ENCODE assay signal across 14 cellular contexts in the genomic region with DNA sequence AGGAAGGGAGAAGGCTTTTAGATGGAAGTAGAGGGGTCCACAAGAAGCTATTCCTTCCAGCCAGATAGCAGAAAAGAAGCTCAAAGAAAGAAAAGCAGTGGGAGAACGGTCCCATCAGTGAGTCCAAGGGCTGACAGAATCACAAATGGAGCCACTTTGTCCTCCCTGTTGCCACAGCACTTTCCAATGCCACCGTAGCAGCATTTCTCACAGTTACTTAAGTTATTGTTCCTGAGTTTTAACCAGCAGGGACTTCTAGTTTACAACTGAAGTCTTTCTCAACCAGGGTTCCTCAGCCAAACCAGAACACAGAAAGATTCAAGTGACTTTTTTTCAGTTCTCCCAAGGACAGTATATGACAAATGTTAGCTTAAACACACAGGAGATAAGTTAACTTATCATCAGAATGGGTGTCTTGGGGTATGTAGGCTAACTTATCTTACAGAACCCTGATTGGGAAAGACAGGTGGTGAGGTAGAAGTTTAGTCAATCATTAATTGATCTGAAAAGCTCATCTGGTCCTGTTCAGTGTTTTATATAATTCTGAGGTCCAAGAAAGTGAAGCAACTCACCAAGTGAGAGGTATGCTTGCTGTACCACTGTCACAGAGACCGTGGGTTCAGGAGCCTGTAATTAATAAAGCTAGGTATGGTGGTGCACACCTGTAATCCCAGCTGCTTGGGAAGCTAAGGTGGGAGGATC. TPM values are rescaled to one million over a fixed set of nuclear protein-coding genes. Genes with fewer than 3 reads are reported as not detected.
A peak's percentile ranks its signal among the peaks of the same experiment; 100 is the strongest.
DNase-seq lines count a peak whose midpoint lies in the region; ATAC-seq and TF ChIP-seq lines count a peak whose summit lies in the region.
"Had no signal": no experiment of that assay in that cellular context is flagged by ENCODE, and none has a peak within 500 bp of the region (broad histone marks: within the 10 kb centered on the region; RNA-seq: fewer than 3 reads in every experiment).

No MANE protein-coding gene starts in this region.

- no peak for TF ChIP-seq CTCF in CD8-positive, alpha-beta T cell (IDR thresholded peaks at IDR 0.05)
- no peak for TF ChIP-seq CTCF in osteoblast (IDR thresholded peaks at IDR 0.05; ENCODE audit: extremely low read depth, low read depth, low read length)
- no peak for TF ChIP-seq CTCF in WERI-Rb-1 (IDR thresholded peaks at IDR 0.05; ENCODE audit: low read depth, low read length)

- H3K36me3 ChIP-seq in CD8-positive, alpha-beta T cell (ENCODE audit: insufficient read depth, low read length): peaks cover 21% of the 10 kb centered on the region
- H3K36me3 ChIP-seq in osteoblast (ENCODE audit: insufficient read depth, low read length) (peaks cover 40% of the 10 kb centered on the region), WERI-Rb-1 (peaks cover 89% of the 10 kb centered on the region)

- no peak overlapping the region for H3K4me3 ChIP-seq in CD8-positive, alpha-beta T cell (ENCODE audit: low read depth, low read length)
- H3K4me3 ChIP-seq in osteoblast (ENCODE audit: insufficient read depth, low read length): no peak overlapping the region
- H3K4me3 ChIP-seq in WERI-Rb-1 (ENCODE audit: low read depth, low read length): no peak overlapping the region
- H3K4me3 ChIP-seq: BLaER1 treated with 17β-estradiol and CSF1 and Interleukin-3, amounts not matched to agents 10 nM and 100 nM; GM23248 had no signal

- H3K27me3 ChIP-seq in CD8-positive, alpha-beta T cell (ENCODE audit: insufficient read depth, low read length): no peaks in the 10 kb centered on the region
- H3K27me3 ChIP-seq in osteoblast (ENCODE audit: insufficient read depth, low read length) (no peaks in the 10 kb centered on the region), WERI-Rb-1 (ENCODE audit: insufficient read depth, low read depth, severe bottlenecking) (no peaks in the 10 kb centered on the region)
- H3K27me3 ChIP-seq: BLaER1 treated with 17β-estradiol and CSF1 and Interleukin-3, amounts not matched to agents 10 nM and 100 nM had no signal

- H3K4me3 Mint-ChIP-seq in activated T-cell treated with anti-CD3 and anti-CD28 coated beads, Interleukin-2, amount 50 U/mL, for 72 hours: no peak overlapping the region
- H3K4me3 Mint-ChIP-seq in CD8-positive, alpha-beta T cell: no peak overlapping the region
- H3K4me3 Mint-ChIP-seq in T-cell: no peak overlapping the region

- peak overlapping the region; percentile 77 for H3K27ac Mint-ChIP-seq in activated T-cell treated with anti-CD3 and anti-CD28 coated beads, Interleukin-2, amount 50 U/mL, for 72 hours
- peak overlapping the region; percentile 13 for H3K27ac Mint-ChIP-seq in CD8-positive, alpha-beta T cell
- peak overlapping the region; percentile 36 to 75 for H3K27ac Mint-ChIP-seq in T-cell

- intact Hi-C loops in CD8-positive, alpha-beta T cell (cut with DNase I, micrococcal nuclease): no loop called here

- H3K36me3 Mint-ChIP-seq in activated T-cell treated with anti-CD3 and anti-CD28 coated beads, Interleukin-2, amount 50 U/mL, for 72 hours (ENCODE audit: insufficient read depth in 2 of 2): peaks cover 4 to 10% of the 10 kb centered on the region in 2 donors
- H3K36me3 Mint-ChIP-seq in CD8-positive, alpha-beta T cell: peaks cover 41% of the 10 kb centered on the region
- H3K36me3 Mint-ChIP-seq in T-cell: peaks cover 12% of the 10 kb centered on the region

- peaks cover 17% of the 10 kb centered on the region for H4K20me1 ChIP-seq in osteoblast (ENCODE audit: insufficient read depth, low read length)

- H3K9me3 ChIP-seq in CD8-positive, alpha-beta T cell (ENCODE audit: low read length): no peaks in the 10 kb centered on the region
- H3K9me3 ChIP-seq in osteoblast (ENCODE audit: low read depth, low read length) (no peaks in the 10 kb centered on the region), WERI-Rb-1 (ENCODE audit: severe bottlenecking) (no peaks in the 10 kb centered on the region)
- H3K9me3 ChIP-seq: BLaER1 treated with 17β-estradiol and CSF1 and Interleukin-3, amounts not matched to agents 10 nM and 100 nM had no signal

- peaks cover 36% of the 10 kb centered on the region for H3K79me2 ChIP-seq in osteoblast (ENCODE audit: insufficient read depth, low read length)

- peaks cover 9% of the 10 kb centered on the region for H3K4me1 Mint-ChIP-seq in activated T-cell treated with anti-CD3 and anti-CD28 coated beads, Interleukin-2, amount 50 U/mL, for 72 hours (ENCODE audit: low read depth)
- H3K4me1 Mint-ChIP-seq in CD8-positive, alpha-beta T cell (ENCODE audit: low read depth): peaks cover 10% of the 10 kb centered on the region
- H3K4me1 Mint-ChIP-seq in T-cell: peaks cover 5 to 15% (median 14%) of the 10 kb centered on the region in 3 donors

- ATAC-seq in activated T-cell treated with anti-CD3 and anti-CD28 coated beads, Interleukin-2, amount 50 U/mL, for 72 hours (replicated peaks in 1 of 2): no peak
- ATAC-seq in CD8-positive, alpha-beta T cell: no peak
- no peak for ATAC-seq in T-cell (replicated peaks in 1 of 4)

- CTCF ChIA-PET in CD8-positive, alpha-beta T cell (lab: Charles Lee): interaction anchor here (0.6 to 5.5 kb wide), 6 partner anchors 10 to 261 kb away, joined by 3 to 30 read pairs (median 4); no protein-coding TSS in a partner anchor
- CTCF ChIA-PET in T-cell (lab: Charles Lee): interaction anchor here (0.5 to 1.8 kb wide), 5 partner anchors 8 to 140 kb away, joined by 3 to 7 read pairs (median 5); partner anchors contain the start of gene DYNLL1 (in 1 of the 2)

- no peaks in the 10 kb centered on the region for H3K27me3 Mint-ChIP-seq in activated T-cell treated with anti-CD3 and anti-CD28 coated beads, Interleukin-2, amount 50 U/mL, for 72 hours (ENCODE audit: low read depth)
- H3K27me3 Mint-ChIP-seq in CD8-positive, alpha-beta T cell (ENCODE audit: low read depth): no peaks in the 10 kb centered on the region
- no peaks in the 10 kb centered on the region for H3K27me3 Mint-ChIP-seq in T-cell

- no peak overlapping the region for H3K27ac ChIP-seq in CD8-positive, alpha-beta T cell (ENCODE audit: low read depth, low read length)
- H3K27ac ChIP-seq in osteoblast (ENCODE audit: low read depth, low read length): no peak overlapping the region
- H3K27ac ChIP-seq in WERI-Rb-1: no peak overlapping the region; the same call in 1 of the 2 replicates
- H3K27ac ChIP-seq: BLaER1 treated with 17β-estradiol and CSF1 and Interleukin-3, amounts not matched to agents 10 nM and 100 nM; GM23248; HL-60 had no signal

- peaks cover under 1% of the 10 kb centered on the region for H3K4me1 ChIP-seq in CD8-positive, alpha-beta T cell (ENCODE audit: insufficient read depth, low read length)
- H3K4me1 ChIP-seq in osteoblast (ENCODE audit: insufficient read depth, low read length): no peaks in the 10 kb centered on the region

- no peak overlapping the region for H2AFZ ChIP-seq in osteoblast (ENCODE audit: low read length)
- H2AFZ ChIP-seq: GM23248 had no signal

- POLR2A ChIA-PET in CD8-positive, alpha-beta T cell (lab: Charles Lee): interaction anchor here (0.8 to 1.8 kb wide), 2 partner anchors 43 to 130 kb away, joined by 3 to 6 read pairs; partner anchors contain the start of gene DYNLL1
- POLR2A ChIA-PET in T-cell (lab: Charles Lee): interaction anchor here (0.6 to 0.7 kb wide), 3 partner anchors 44 to 190 kb away, joined by 3 read pairs; no protein-coding TSS in a partner anchor

- DNase-seq in activated T-cell treated with anti-CD3 and anti-CD28 coated beads, Interleukin-2, amount 50 U/mL, for 72 hours: no peak
- DNase-seq in activated T-cell treated with anti-CD3 and anti-CD28 coated beads for 4 hours: no peak
- no peak for DNase-seq in CD8-positive, alpha-beta T cell
- no peak for DNase-seq in T-cell
- peak; percentile 73 for DNase-seq in osteoblast (ENCODE audit: insufficient read length, low spot score, missing footprints)
- no peak for DNase-seq in WERI-Rb-1
- no peak for DNase-seq in stimulated activated naive CD4-positive, alpha-beta T cell (lab: John Stamatoyannopoulos, UW)
- no peak for DNase-seq in NCI-H146 treated with DMSO at 0.1 percent for 48 hours (lab: John Stamatoyannopoulos, UW; ENCODE audit: unreplicated experiment)
- DNase-seq: DMS 273 treated with DMSO at 0.1 percent for 48 hours, GF-D8, NCI-H187 treated with DMSO at 0.1 percent for 48 hours had no signal

- no peak overlapping the region for H3K4me2 ChIP-seq in osteoblast (ENCODE audit: insufficient read depth, low read length)
- H3K4me2 ChIP-seq: BLaER1 treated with 17β-estradiol and CSF1 and Interleukin-3, amounts not matched to agents 10 nM and 100 nM had no signal

- no peaks in the 10 kb centered on the region for H3K9me3 Mint-ChIP-seq in activated T-cell treated with anti-CD3 and anti-CD28 coated beads, Interleukin-2, amount 50 U/mL, for 72 hours
- H3K9me3 Mint-ChIP-seq in CD8-positive, alpha-beta T cell: no peaks in the 10 kb centered on the region
- no peaks in the 10 kb centered on the region for H3K9me3 Mint-ChIP-seq in T-cell

RNA-seq across cellular contexts. Expression of gene GATC, which starts 7.0 kb away (rescaled TPM):
- 10 to 100 TPM; 29.4 to 37.9 TPM for total RNA-seq in activated T-cell treated with anti-CD3 and anti-CD28 coated beads, Interleukin-2, amount 50 U/mL, for 72 hours
- 10 to 100 TPM; 16.6 to 17.3 TPM for total RNA-seq in CD8-positive, alpha-beta T cell
- total RNA-seq in T-cell: 10 to 100 TPM; 15.9 to 47.2 (median 30.3) TPM
- total RNA-seq in osteoblast: 14.5 and 20.0 TPM in 2 replicates

RNA-seq across cellular contexts. Expression of gene TRIAP1, which starts 7.0 kb away (rescaled TPM):
- 10 to 100 TPM; 44.5 to 68.0 TPM for total RNA-seq in activated T-cell treated with anti-CD3 and anti-CD28 coated beads, Interleukin-2, amount 50 U/mL, for 72 hours
- 10 to 100 TPM; 35.8 to 36.0 TPM for total RNA-seq in CD8-positive, alpha-beta T cell
- total RNA-seq in T-cell (10 to 100 TPM; 15.9 to 24.0 (median 21.5) TPM), osteoblast (19.2 and 19.9 TPM in 2 replicates)

RNA-seq across cellular contexts. Expression of gene COX6A1, which starts 15.3 kb away (rescaled TPM):
- 100 to 1,000 TPM; 282 to 295 TPM for total RNA-seq in activated T-cell treated with anti-CD3 and anti-CD28 coated beads, Interleukin-2, amount 50 U/mL, for 72 hours
- 100 to 1,000 TPM; 118 to 124 TPM for total RNA-seq in CD8-positive, alpha-beta T cell
- total RNA-seq in T-cell: 100 to 1,000 TPM; 128 to 171 (median 163) TPM
- total RNA-seq in osteoblast: 224 and 256 TPM in 2 replicates

RNA-seq across cellular contexts. Expression of gene SRSF9, which starts 16.3 kb away (rescaled TPM):
- total RNA-seq in activated T-cell treated with anti-CD3 and anti-CD28 coated beads, Interleukin-2, amount 50 U/mL, for 72 hours: 100 to 1,000 TPM; 158 to 165 TPM
- total RNA-seq in CD8-positive, alpha-beta T cell: 100 to 1,000 TPM; 137 to 139 TPM
- total RNA-seq in T-cell: 100 to 1,000 TPM; 134 to 149 (median 135) TPM
- 103 and 107 TPM in 2 replicates for total RNA-seq in osteoblast

RNA-seq across cellular contexts. Expression of gene DYNLL1, which starts 42.7 kb away (rescaled TPM):
- 100 to 1,000 TPM; 115 to 119 TPM for total RNA-seq in activated T-cell treated with anti-CD3 and anti-CD28 coated beads, Interleukin-2, amount 50 U/mL, for 72 hours
- 10 to 100 TPM; 25.9 to 26.1 TPM for total RNA-seq in CD8-positive, alpha-beta T cell
- 10 to 100 TPM; 47.2 to 90.1 (median 75.5) TPM for total RNA-seq in T-cell
- 162 and 168 TPM in 2 replicates for total RNA-seq in osteoblast

Comparison
In these comparisons a context has a peak if more than half of its experiments do, and no peak if none do; other contexts are left out.
1. H3K27ac Mint-ChIP-seq: peak in every context shown above with its lines; median percentile 77 in activated T-cell treated with anti-CD3 and anti-CD28 coated beads, Interleukin-2, amount 50 U/mL, for 72 hours; 56 in T-cell; 13 in CD8-positive, alpha-beta T cell.